In the genomic region with DNA sequence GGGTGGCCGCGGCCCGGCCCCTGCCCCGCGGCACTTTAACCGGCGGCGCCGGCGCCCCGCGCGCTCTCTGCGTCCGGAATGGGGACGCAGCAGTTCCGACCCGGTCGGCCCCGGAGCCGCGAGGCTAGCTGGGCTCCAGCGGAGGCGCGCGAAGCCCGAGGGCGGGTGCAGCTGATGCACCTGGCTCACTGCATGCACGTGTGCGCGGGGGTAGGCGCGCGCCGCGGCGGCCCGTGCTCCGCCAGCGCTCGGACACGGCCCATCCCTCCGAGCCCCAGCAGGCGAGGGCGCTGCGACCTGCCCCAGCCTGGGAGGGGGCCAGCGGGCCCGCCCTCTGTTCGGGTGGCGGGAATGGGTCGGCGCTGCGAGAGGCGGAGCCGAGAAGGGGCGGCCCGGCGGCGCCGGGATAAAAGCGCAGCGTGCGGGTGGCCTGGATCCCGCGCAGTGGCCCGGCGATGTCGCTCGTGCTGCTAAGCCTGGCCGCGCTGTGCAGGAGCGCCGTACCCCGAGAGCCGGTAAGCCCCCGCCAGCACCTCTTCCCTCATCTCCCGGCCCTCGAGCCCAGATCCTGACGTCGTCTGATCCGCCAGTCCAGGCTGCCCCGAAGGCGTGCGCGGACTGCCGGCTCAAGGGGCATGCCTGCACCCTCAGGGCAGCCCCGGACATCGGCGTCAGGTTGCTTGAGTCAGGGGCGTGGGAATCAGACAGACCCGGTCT, we compare ENCODE assay signal across 8 cellular contexts. TPM values are rescaled to one million over a fixed set of nuclear protein-coding genes. Genes with fewer than 3 reads are reported as not detected.
A peak's percentile ranks its signal among the peaks of the same experiment; 100 is the strongest.
DNase-seq lines count a peak whose midpoint lies in the region; ATAC-seq and TF ChIP-seq lines count a peak whose summit lies in the region.

A gene with protein sequence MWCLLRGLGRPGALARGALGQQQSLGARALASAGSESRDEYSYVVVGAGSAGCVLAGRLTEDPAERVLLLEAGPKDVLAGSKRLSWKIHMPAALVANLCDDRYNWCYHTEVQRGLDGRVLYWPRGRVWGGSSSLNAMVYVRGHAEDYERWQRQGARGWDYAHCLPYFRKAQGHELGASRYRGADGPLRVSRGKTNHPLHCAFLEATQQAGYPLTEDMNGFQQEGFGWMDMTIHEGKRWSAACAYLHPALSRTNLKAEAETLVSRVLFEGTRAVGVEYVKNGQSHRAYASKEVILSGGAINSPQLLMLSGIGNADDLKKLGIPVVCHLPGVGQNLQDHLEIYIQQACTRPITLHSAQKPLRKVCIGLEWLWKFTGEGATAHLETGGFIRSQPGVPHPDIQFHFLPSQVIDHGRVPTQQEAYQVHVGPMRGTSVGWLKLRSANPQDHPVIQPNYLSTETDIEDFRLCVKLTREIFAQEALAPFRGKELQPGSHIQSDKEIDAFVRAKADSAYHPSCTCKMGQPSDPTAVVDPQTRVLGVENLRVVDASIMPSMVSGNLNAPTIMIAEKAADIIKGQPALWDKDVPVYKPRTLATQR (minus strand): TSS at position 286 of the 717 bp plus-strand sequence. CDS start 22,411 bp downstream, outside the sequence.
A gene with protein sequence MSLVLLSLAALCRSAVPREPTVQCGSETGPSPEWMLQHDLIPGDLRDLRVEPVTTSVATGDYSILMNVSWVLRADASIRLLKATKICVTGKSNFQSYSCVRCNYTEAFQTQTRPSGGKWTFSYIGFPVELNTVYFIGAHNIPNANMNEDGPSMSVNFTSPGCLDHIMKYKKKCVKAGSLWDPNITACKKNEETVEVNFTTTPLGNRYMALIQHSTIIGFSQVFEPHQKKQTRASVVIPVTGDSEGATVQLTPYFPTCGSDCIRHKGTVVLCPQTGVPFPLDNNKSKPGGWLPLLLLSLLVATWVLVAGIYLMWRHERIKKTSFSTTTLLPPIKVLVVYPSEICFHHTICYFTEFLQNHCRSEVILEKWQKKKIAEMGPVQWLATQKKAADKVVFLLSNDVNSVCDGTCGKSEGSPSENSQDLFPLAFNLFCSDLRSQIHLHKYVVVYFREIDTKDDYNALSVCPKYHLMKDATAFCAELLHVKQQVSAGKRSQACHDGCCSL (plus strand): TSS at position 435 of the 717 bp plus-strand sequence. CDS start 21 bp downstream, at position 456.

- no peak for TF ChIP-seq EP300 in transverse colon (IDR thresholded peaks at IDR 0.05; ENCODE audit: low read depth)

- DNase-seq in C1 segment of cervical spinal cord (lab: John Stamatoyannopoulos, UW) (peak in 12 of 14 donors; percentile 22 to 70 (median 52)), endodermal cell (peak; percentile 90), midbrain (lab: John Stamatoyannopoulos, UW) (peak; percentile 85), transverse colon (peak; percentile 84), NCI-H187 (lab: John Stamatoyannopoulos, UW) (no peak)

- TF ChIP-seq POLR2A in transverse colon (IDR thresholded peaks at IDR 0.05), result peak; percentile 55

- H3K9me3 Mint-ChIP-seq in endodermal cell, result no peaks in the 10 kb centered on the region

- H3K27ac ChIP-seq in endodermal cell (ENCODE audit: low read depth, low read length) (no peak within 1 kb of the TSS), transverse colon (peak within 1 kb of the TSS; percentile 80 to 91 (median 86))

- TF ChIP-seq CTCF in endodermal cell (conservative IDR thresholded peaks at IDR 0.05) (no peak), transverse colon (IDR thresholded peaks at IDR 0.05) (no peak)

- H3K4me1 Mint-ChIP-seq in endodermal cell, result peaks cover 38% of the 10 kb centered on the region

- H3K27ac Mint-ChIP-seq in endodermal cell, result peak within 1 kb of the TSS; percentile 87

- H3K9me3 ChIP-seq in endodermal cell (ENCODE audit: control insufficient read depth, low read length) (no peaks in the 10 kb centered on the region), transverse colon (no peaks in the 10 kb centered on the region)

- H3K4me3 Mint-ChIP-seq in endodermal cell, result peak within 1 kb of the TSS; percentile 66

- H3K4me1 ChIP-seq in endodermal cell (ENCODE audit: control insufficient read depth, insufficient read depth, low read length), result peaks cover 17% of the 10 kb centered on the region
- peaks cover 4 to 46% (median 39%) of the 10 kb centered on the region in 4 donors for H3K4me1 ChIP-seq in transverse colon

- WGBS in endodermal cell (ENCODE audit: insufficient coverage in 1 of 2, insufficient read length in 1 of 2), 2 experiments, result 6 to 7% methylated on average over 29 to 91 of the region's 91 CpGs
- 4% methylated on average over 34 of the region's 91 CpGs; no CpG with 5 or more reads in 1 of the 2 donors for WGBS in transverse colon (ENCODE audit: low coverage in 1 of 2), 2 donors

- H3K27me3 Mint-ChIP-seq in endodermal cell (ENCODE audit: insufficient read depth), result peaks cover 19% of the 10 kb centered on the region

- H3K36me3 ChIP-seq in endodermal cell (ENCODE audit: control insufficient read depth, insufficient read depth, low read length) (no peaks in the 10 kb centered on the region), transverse colon (no peaks in the 10 kb centered on the region)

- peaks cover 4% of the 10 kb centered on the region for H3K36me3 Mint-ChIP-seq in endodermal cell (ENCODE audit: low read depth)

- in situ Hi-C loops in transverse colon (cut with MboI; ENCODE audit: low pct_ligation_motif_present in 1 of 4, low pct_unique_long_range_greater_than_20kb in 1 of 4, low sequenced_read_pairs in 3 of 4), result no loop called here

- intact Hi-C loops in transverse colon (cut with DNase I; ENCODE audit: low total_unique reads), result no loop called here

- H3K27me3 ChIP-seq in endodermal cell (ENCODE audit: control insufficient read depth, insufficient read depth, low read length, poor library complexity, severe bottlenecking), result peaks cover 18% of the 10 kb centered on the region
- peaks cover 31% of the 10 kb centered on the region for H3K27me3 ChIP-seq in transverse colon

- H3K4me3 ChIP-seq in endodermal cell (ENCODE audit: low read length), result peak within 1 kb of the TSS; percentile 81
- peak within 1 kb of the TSS; percentile 54 to 80 (median 72) for H3K4me3 ChIP-seq in transverse colon

- ATAC-seq in GM18868 (IDR thresholded peaks at IDR 0.05; ENCODE audit: unreplicated experiment) (peak; percentile 59), HG03342 (IDR thresholded peaks at IDR 0.05; ENCODE audit: unreplicated experiment) (peak; percentile 42), SK-N-SH treated with all-trans-retinoic acid at 6 μM for 48 hours (peak; percentile 39)

- peak within 1 kb of the TSS; percentile 62 for H3K9ac ChIP-seq in endodermal cell (ENCODE audit: extremely low read depth, low read length, poor library complexity, severe bottlenecking)

TF ChIP-seq in SK-N-SH treated with all-trans-retinoic acid at 6 μM for 48 hours, 23 proteins besides CTCF, POLR2A, EP300 and RAD21 (continues in another document):
- TF ChIP-seq ZNF565 (CRISPR knock-in tag; conservative IDR thresholded peaks at IDR 0.05; ENCODE audit: low read depth) (no peak), CSDC2 (CRISPR knock-in tag; IDR thresholded peaks at IDR 0.05) (no peak), BACH2 (CRISPR knock-in tag; IDR thresholded peaks at IDR 0.05; ENCODE audit: borderline replicate concordance) (no peak), ZC3H10 (CRISPR knock-in tag; IDR thresholded peaks at IDR 0.05) (no peak), ZNF70 (CRISPR knock-in tag; IDR thresholded peaks at IDR 0.05) (no peak), ZFP3 (CRISPR knock-in tag; IDR thresholded peaks at IDR 0.05) (no peak), ZNF8 (CRISPR knock-in tag; IDR thresholded peaks at IDR 0.05) (no peak), ARNTL (CRISPR knock-in tag; IDR thresholded peaks at IDR 0.05; ENCODE audit: borderline replicate concordance, low read depth) (no peak)
- TF ChIP-seq, protein P1, sequence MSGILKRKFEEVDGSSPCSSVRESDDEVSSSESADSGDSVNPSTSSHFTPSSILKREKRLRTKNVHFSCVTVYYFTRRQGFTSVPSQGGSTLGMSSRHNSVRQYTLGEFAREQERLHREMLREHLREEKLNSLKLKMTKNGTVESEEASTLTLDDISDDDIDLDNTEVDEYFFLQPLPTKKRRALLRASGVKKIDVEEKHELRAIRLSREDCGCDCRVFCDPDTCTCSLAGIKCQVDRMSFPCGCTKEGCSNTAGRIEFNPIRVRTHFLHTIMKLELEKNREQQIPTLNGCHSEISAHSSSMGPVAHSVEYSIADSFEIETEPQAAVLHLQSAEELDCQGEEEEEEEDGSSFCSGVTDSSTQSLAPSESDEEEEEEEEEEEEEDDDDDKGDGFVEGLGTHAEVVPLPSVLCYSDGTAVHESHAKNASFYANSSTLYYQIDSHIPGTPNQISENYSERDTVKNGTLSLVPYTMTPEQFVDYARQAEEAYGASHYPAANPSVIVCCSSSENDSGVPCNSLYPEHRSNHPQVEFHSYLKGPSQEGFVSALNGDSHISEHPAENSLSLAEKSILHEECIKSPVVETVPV (CRISPR knock-in tag; IDR thresholded peaks at IDR 0.05), result no peak
- TF ChIP-seq, protein P2, sequence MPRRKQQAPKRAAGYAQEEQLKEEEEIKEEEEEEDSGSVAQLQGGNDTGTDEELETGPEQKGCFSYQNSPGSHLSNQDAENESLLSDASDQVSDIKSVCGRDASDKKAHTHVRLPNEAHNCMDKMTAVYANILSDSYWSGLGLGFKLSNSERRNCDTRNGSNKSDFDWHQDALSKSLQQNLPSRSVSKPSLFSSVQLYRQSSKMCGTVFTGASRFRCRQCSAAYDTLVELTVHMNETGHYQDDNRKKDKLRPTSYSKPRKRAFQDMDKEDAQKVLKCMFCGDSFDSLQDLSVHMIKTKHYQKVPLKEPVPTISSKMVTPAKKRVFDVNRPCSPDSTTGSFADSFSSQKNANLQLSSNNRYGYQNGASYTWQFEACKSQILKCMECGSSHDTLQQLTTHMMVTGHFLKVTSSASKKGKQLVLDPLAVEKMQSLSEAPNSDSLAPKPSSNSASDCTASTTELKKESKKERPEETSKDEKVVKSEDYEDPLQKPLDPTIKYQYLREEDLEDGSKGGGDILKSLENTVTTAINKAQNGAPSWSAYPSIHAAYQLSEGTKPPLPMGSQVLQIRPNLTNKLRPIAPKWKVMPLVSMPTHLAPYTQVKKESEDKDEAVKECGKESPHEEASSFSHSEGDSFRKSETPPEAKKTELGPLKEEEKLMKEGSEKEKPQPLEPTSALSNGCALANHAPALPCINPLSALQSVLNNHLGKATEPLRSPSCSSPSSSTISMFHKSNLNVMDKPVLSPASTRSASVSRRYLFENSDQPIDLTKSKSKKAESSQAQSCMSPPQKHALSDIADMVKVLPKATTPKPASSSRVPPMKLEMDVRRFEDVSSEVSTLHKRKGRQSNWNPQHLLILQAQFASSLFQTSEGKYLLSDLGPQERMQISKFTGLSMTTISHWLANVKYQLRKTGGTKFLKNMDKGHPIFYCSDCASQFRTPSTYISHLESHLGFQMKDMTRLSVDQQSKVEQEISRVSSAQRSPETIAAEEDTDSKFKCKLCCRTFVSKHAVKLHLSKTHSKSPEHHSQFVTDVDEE (CRISPR knock-in tag; IDR thresholded peaks at IDR 0.05), result no peak

RNA-seq across cellular contexts. Expression of the first gene that starts in this region (rescaled TPM):
- total RNA-seq in endodermal cell (10 to 100 TPM; 12.7 to 21.4 TPM), transverse colon (100 to 1,000 TPM in 1 of 4 donors, 10 to 100 TPM in 3; 36.5 to 114 (median 53.7) TPM)
- polyA plus RNA-seq in endodermal cell (2013, experiment 1 of 2), result 2.0 TPM
- 3.1 TPM for polyA plus RNA-seq in endodermal cell (2013, experiment 2 of 2)

RNA-seq across cellular contexts. Expression of the second gene that starts in this region (rescaled TPM):
- total RNA-seq in endodermal cell, result 1 to 10 TPM; 6.2 to 8.4 TPM
- polyA plus RNA-seq in endodermal cell (2013, experiment 1 of 2), result 3.3 TPM
- polyA plus RNA-seq in endodermal cell (2013, experiment 2 of 2), result 3.5 TPM
- total RNA-seq in transverse colon, result 10 to 100 TPM in 3 of 4 donors, not detected in 1; 26.0 to 36.5 (median 32.8) TPM

Comparison
In these comparisons a context has a peak if more than half of its experiments do, and no peak if none do; other contexts are left out.
1. DNase-seq: peak in C1 segment of cervical spinal cord (12 of 14), endodermal cell (single experiment), midbrain (single experiment) and transverse colon (single experiment); none in NCI-H187 (0 of 2).
2. Peak in every context shown above with its lines, with median percentiles within 50 percentile points of each other: ATAC-seq.